In the genomic region with DNA sequence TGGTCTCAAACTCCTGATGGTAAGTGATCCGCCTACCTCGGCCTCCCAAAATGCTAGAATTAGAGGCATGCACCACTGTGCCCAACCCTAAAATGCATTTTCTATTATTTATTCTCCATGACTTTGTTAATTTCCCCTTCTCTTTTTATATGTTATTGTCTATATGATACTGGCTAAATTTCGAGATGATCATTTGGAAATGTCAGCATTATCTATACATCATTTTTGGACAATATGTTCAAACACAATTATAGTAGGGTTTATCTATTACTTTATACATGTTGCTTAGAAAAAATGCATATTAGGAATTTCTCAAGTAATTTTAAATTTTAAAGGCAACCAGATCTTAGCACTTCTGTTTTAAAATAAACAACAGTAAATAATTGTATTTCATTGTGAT, we compare ENCODE assay signal across 28 cellular contexts.
"Had no signal": no experiment of that assay in that cellular context is flagged by ENCODE, and none has a peak within 500 bp of the region (broad histone marks: within the 10 kb centered on the region; RNA-seq: fewer than 3 reads in every experiment).

No MANE protein-coding gene starts in this region.

- H3K36me3 Mint-ChIP-seq: stimulated activated effector memory CD8-positive, alpha-beta T cell treated with anti-CD3 and anti-CD28 coated beads, Interleukin-12 subunit alpha, Interleukin-12 subunit beta, amount 100 ng/mL, for 72 hours; stimulated activated memory B cell treated with anti-CD40 and anti-IgM and Interleukin-4, amounts not matched to agents 10 μg/mL and 1 μg/mL and 100 μg/mL, for 72 hours; type B pancreatic cell had no signal

- H3K4me3 Mint-ChIP-seq: stimulated activated effector memory CD8-positive, alpha-beta T cell treated with anti-CD3 and anti-CD28 coated beads, Interleukin-12 subunit alpha, Interleukin-12 subunit beta, amount 100 ng/mL, for 72 hours; stimulated activated memory B cell treated with anti-CD40 and anti-IgM and Interleukin-4, amounts not matched to agents 10 μg/mL and 1 μg/mL and 100 μg/mL, for 72 hours; stimulated activated naive B cell treated with anti-CD40 and anti-IgM and Interleukin-4, amounts not matched to agents 10 μg/mL and 1 μg/mL and 100 μg/mL, for 72 hours; stimulated activated naive CD8-positive, alpha-beta T cell treated with anti-CD3 and anti-CD28 coated beads, Interleukin-15, Interleukin-2, amounts not matched to agents 100 ng/mL and 50 ng/mL, for 24 hours; type B pancreatic cell had no signal

- H3K4me1 ChIP-seq: testis, upper lobe of right lung, uterus had no signal

- H3K27me3 ChIP-seq: stomach, suprapubic skin, testis, thyroid gland, tibial artery, tibial nerve, transverse colon, upper lobe of left lung, upper lobe of right lung, uterus, vagina had no signal

- H3K36me3 ChIP-seq: stomach, suprapubic skin, thoracic aorta, thyroid gland, tibial artery, tibial nerve, transverse colon, upper lobe of left lung, upper lobe of right lung, uterus, vagina had no signal

- H3K27ac Mint-ChIP-seq: stimulated activated effector memory CD8-positive, alpha-beta T cell treated with anti-CD3 and anti-CD28 coated beads, Interleukin-12 subunit alpha, Interleukin-12 subunit beta, amount 100 ng/mL, for 72 hours; stimulated activated naive B cell treated with anti-CD40 and anti-IgM and Interleukin-4, amounts not matched to agents 10 μg/mL and 1 μg/mL and 100 μg/mL, for 72 hours had no signal

- ATAC-seq: stimulated activated effector memory CD8-positive, alpha-beta T cell treated with anti-CD3 and anti-CD28 coated beads, Interleukin-12 subunit alpha, Interleukin-12 subunit beta, amount 100 ng/mL, for 72 hours; stimulated activated memory B cell treated with anti-CD40 and anti-IgM and Interleukin-4, amounts not matched to agents 10 μg/mL and 1 μg/mL and 100 μg/mL, for 72 hours; stimulated activated naive B cell treated with anti-CD40 and anti-IgM and Interleukin-4, amounts not matched to agents 10 μg/mL and 1 μg/mL and 100 μg/mL, for 72 hours; stimulated activated naive CD8-positive, alpha-beta T cell treated with anti-CD3 and anti-CD28 coated beads, Interleukin-15, Interleukin-2, amounts not matched to agents 100 U/mL and 50 U/mL, for 24 hours; upper lobe of right lung had no signal

- H3K27me3 Mint-ChIP-seq: stimulated activated memory B cell treated with anti-CD40 and anti-IgM and Interleukin-4, amounts not matched to agents 10 μg/mL and 1 μg/mL and 100 μg/mL, for 72 hours; stimulated activated naive CD8-positive, alpha-beta T cell treated with anti-CD3 and anti-CD28 coated beads, Interleukin-15, amount 100 ng/mL, for 72 hours; stimulated activated naive CD8-positive, alpha-beta T cell treated with anti-CD3 and anti-CD28 coated beads, Interleukin-15, Interleukin-2, amounts not matched to agents 100 ng/mL and 50 ng/mL, for 24 hours; type B pancreatic cell had no signal

- FAIRE-seq: urothelium cell line had no signal

- H3K4me3 ChIP-seq: stomach, suprapubic skin, testis, thoracic aorta, thyroid gland, tibial artery, tibial nerve, transverse colon, upper lobe of left lung, upper lobe of right lung, uterus, vagina had no signal

- DNase-seq: stimulated activated CD4-positive, alpha-beta T cell treated with anti-CD3 and anti-CD28 coated beads, Interleukin-2, amount 100 ng/mL, for 48 hours; stimulated activated CD4-positive, alpha-beta T cell treated with anti-CD3 and anti-CD28 coated beads, Interleukin-4, amount 100 ng/mL, for 1 hour; stimulated activated CD4-positive, alpha-beta T cell treated with anti-CD3 and anti-CD28 coated beads, Interleukin-4, amount 100 ng/mL, for 24 hours; stimulated activated CD4-positive, alpha-beta T cell treated with anti-CD3 and anti-CD28 coated beads, Interleukin-4, amount 100 ng/mL, for 4 hours; stimulated activated CD8-positive, alpha-beta memory T cell treated with anti-CD3 and anti-CD28 coated beads, Interleukin-4, amount 100 ng/mL, for 48 hours; stimulated activated naive B cell treated with anti-CD40 and anti-IgM and Interleukin-4, amounts not matched to agents 10 μg/mL and 1 μg/mL and 100 μg/mL, for 72 hours; stimulated activated naive CD4-positive, alpha-beta T cell treated with Interleukin-2 at 50 U/mL for 16 hours; stimulated activated naive CD8-positive, alpha-beta T cell treated with anti-CD3 and anti-CD28 coated beads, Interleukin-15, amount 100 ng/mL, for 72 hours; stimulated activated naive CD8-positive, alpha-beta T cell treated with anti-CD3 and anti-CD28 coated beads, Interleukin-15, Interleukin-2, amounts not matched to agents 100 U/mL and 50 U/mL, for 24 hours; stomach; substantia nigra; testis; thyroid gland; tibial artery; transverse colon; trophoblast cell; upper lobe of left lung; upper lobe of right lung; uterus had no signal

- H3K9me3 ChIP-seq: stomach, suprapubic skin, testis, thoracic aorta, thyroid gland, tibial artery, tibial nerve, transverse colon, upper lobe of left lung, upper lobe of right lung, uterus, vagina had no signal

- H3K9me3 Mint-ChIP-seq: stimulated activated effector memory CD8-positive, alpha-beta T cell treated with anti-CD3 and anti-CD28 coated beads, Interleukin-12 subunit alpha, Interleukin-12 subunit beta, amount 100 ng/mL, for 72 hours; stimulated activated memory B cell treated with anti-CD40 and anti-IgM and Interleukin-4, amounts not matched to agents 10 μg/mL and 1 μg/mL and 100 μg/mL, for 72 hours; stimulated activated naive B cell treated with anti-CD40 and anti-IgM and Interleukin-4, amounts not matched to agents 10 μg/mL and 1 μg/mL and 100 μg/mL, for 72 hours; stimulated activated naive CD8-positive, alpha-beta T cell treated with anti-CD3 and anti-CD28 coated beads, Interleukin-15, amount 100 ng/mL, for 72 hours; stimulated activated naive CD8-positive, alpha-beta T cell treated with anti-CD3 and anti-CD28 coated beads, Interleukin-15, Interleukin-2, amounts not matched to agents 100 ng/mL and 50 ng/mL, for 24 hours had no signal

- H3K27ac ChIP-seq: stomach, suprapubic skin, testis, thoracic aorta, thyroid gland, tibial artery, tibial nerve, transverse colon, upper lobe of left lung, upper lobe of right lung, uterus, vagina had no signal
